14 cellular contexts compared by ENCODE assay signal in genomic region chr1:24709748-24710416, GRCh38. TPM values are rescaled to one million over a fixed set of nuclear protein-coding genes. Genes with fewer than 3 reads are reported as not detected.
DNase-seq lines count a peak whose midpoint lies in the region; ATAC-seq and TF ChIP-seq lines count a peak whose summit lies in the region.
"Had no signal": no experiment of that assay in that cellular context is flagged by ENCODE, and none has a peak within 500 bp of the region (broad histone marks: within the 10 kb centered on the region; RNA-seq: fewer than 3 reads in every experiment).

No MANE protein-coding gene starts in this region.

- peak; percentile 61 for ATAC-seq in activated CD8-positive, alpha-beta T cell treated with anti-CD3 and anti-CD28 coated beads, Interleukin-2, amount 10 ng/mL, durations not matched to agents 7 days and 5 days
- no peak for ATAC-seq in stimulated activated naive B cell treated with anti-CD40 and anti-IgM and Interleukin-4, amounts not matched to agents 10 μg/mL and 1 μg/mL and 100 μg/mL, for 72 hours (replicated peaks)
- no peak for ATAC-seq in HG02642 (IDR thresholded peaks at IDR 0.05; ENCODE audit: poor library complexity, unreplicated experiment)
- ATAC-seq: heart left ventricle had no signal

- intact Hi-C loops in activated naive CD4-positive, alpha-beta T cell treated with anti-CD3 and anti-CD28 coated beads for 36 hours (cut with micrococcal nuclease), result no loop called here

- H3K4me3 Mint-ChIP-seq in activated naive CD4-positive, alpha-beta T cell treated with anti-CD3 and anti-CD28 coated beads, Interleukin-2, amount 10 ng/mL, durations not matched to agents 7 days and 5 days, result no peak overlapping the region
- no peak overlapping the region for H3K4me3 Mint-ChIP-seq in activated naive CD4-positive, alpha-beta T cell treated with anti-CD3 and anti-CD28 coated beads for 36 hours
- no peak overlapping the region for H3K4me3 Mint-ChIP-seq in activated CD8-positive, alpha-beta T cell treated with anti-CD3 and anti-CD28 coated beads, Interleukin-2, amount 10 ng/mL, durations not matched to agents 7 days and 5 days
- no peak overlapping the region for H3K4me3 Mint-ChIP-seq in stimulated activated naive B cell treated with anti-CD40 and anti-IgM and Interleukin-4, amounts not matched to agents 10 μg/mL and 1 μg/mL and 100 μg/mL, for 72 hours
- no peak overlapping the region for H3K4me3 Mint-ChIP-seq in nephron progenitor cell
- H3K4me3 Mint-ChIP-seq: memory B cell had no signal

- peaks cover 7% of the 10 kb centered on the region for H3K27me3 Mint-ChIP-seq in activated naive CD4-positive, alpha-beta T cell treated with anti-CD3 and anti-CD28 coated beads, Interleukin-2, amount 10 ng/mL, durations not matched to agents 7 days and 5 days
- H3K27me3 Mint-ChIP-seq in activated naive CD4-positive, alpha-beta T cell treated with anti-CD3 and anti-CD28 coated beads for 36 hours (ENCODE audit: low read depth), result no peaks in the 10 kb centered on the region
- H3K27me3 Mint-ChIP-seq in activated CD8-positive, alpha-beta T cell treated with anti-CD3 and anti-CD28 coated beads, Interleukin-2, amount 10 ng/mL, durations not matched to agents 7 days and 5 days (ENCODE audit: low read depth), result peaks cover 2% of the 10 kb centered on the region
- no peaks in the 10 kb centered on the region for H3K27me3 Mint-ChIP-seq in stimulated activated naive B cell treated with anti-CD40 and anti-IgM and Interleukin-4, amounts not matched to agents 10 μg/mL and 1 μg/mL and 100 μg/mL, for 72 hours
- peaks cover 17% of the 10 kb centered on the region for H3K27me3 Mint-ChIP-seq in nephron progenitor cell (ENCODE audit: low read depth, poor library complexity)
- H3K27me3 Mint-ChIP-seq: memory B cell had no signal

- peak; percentile 45 for DNase-seq in activated naive CD4-positive, alpha-beta T cell treated with anti-CD3 and anti-CD28 coated beads, Interleukin-2, amount 10 ng/mL, durations not matched to agents 7 days and 5 days
- no peak for DNase-seq in activated naive CD4-positive, alpha-beta T cell treated with anti-CD3 and anti-CD28 coated beads for 36 hours
- DNase-seq in M059J (ENCODE audit: low read depth) (peak; percentile 63), SIG-M5 treated with dmso at 0.1 percent for 504 hours (lab: John Stamatoyannopoulos, UW; ENCODE audit: unreplicated experiment) (no peak), nephron progenitor cell (no peak)
- DNase-seq in activated CD8-positive, alpha-beta T cell treated with anti-CD3 and anti-CD28 coated beads, Interleukin-2, amount 10 ng/mL, durations not matched to agents 7 days and 5 days, result peak; percentile 42
- no peak for DNase-seq in stimulated activated naive B cell treated with anti-CD40 and anti-IgM and Interleukin-4, amounts not matched to agents 10 μg/mL and 1 μg/mL and 100 μg/mL, for 72 hours
- DNase-seq: heart left ventricle; NCI-H1092 treated with DMSO at 0.1 percent for 48 hours; NCI-H526; PC-9; stimulated activated CD4-positive, alpha-beta T cell treated with anti-CD3 and anti-CD28 coated beads, Interleukin-15, amount 100 ng/mL, for 24 hours had no signal

- H3K27ac Mint-ChIP-seq in activated naive CD4-positive, alpha-beta T cell treated with anti-CD3 and anti-CD28 coated beads, Interleukin-2, amount 10 ng/mL, durations not matched to agents 7 days and 5 days, result peak overlapping the region; percentile 77
- no peak overlapping the region for H3K27ac Mint-ChIP-seq in activated naive CD4-positive, alpha-beta T cell treated with anti-CD3 and anti-CD28 coated beads for 36 hours
- peak overlapping the region; percentile 19 for H3K27ac Mint-ChIP-seq in activated CD8-positive, alpha-beta T cell treated with anti-CD3 and anti-CD28 coated beads, Interleukin-2, amount 10 ng/mL, durations not matched to agents 7 days and 5 days
- H3K27ac Mint-ChIP-seq in stimulated activated naive B cell treated with anti-CD40 and anti-IgM and Interleukin-4, amounts not matched to agents 10 μg/mL and 1 μg/mL and 100 μg/mL, for 72 hours, result peak overlapping the region; percentile 5
- H3K27ac Mint-ChIP-seq in nephron progenitor cell, result no peak overlapping the region
- H3K27ac Mint-ChIP-seq: memory B cell had no signal

- H3K36me3 Mint-ChIP-seq in activated naive CD4-positive, alpha-beta T cell treated with anti-CD3 and anti-CD28 coated beads, Interleukin-2, amount 10 ng/mL, durations not matched to agents 7 days and 5 days, result no peaks in the 10 kb centered on the region
- H3K36me3 Mint-ChIP-seq in activated naive CD4-positive, alpha-beta T cell treated with anti-CD3 and anti-CD28 coated beads for 36 hours (ENCODE audit: low read depth), result no peaks in the 10 kb centered on the region
- H3K36me3 Mint-ChIP-seq in activated CD8-positive, alpha-beta T cell treated with anti-CD3 and anti-CD28 coated beads, Interleukin-2, amount 10 ng/mL, durations not matched to agents 7 days and 5 days (ENCODE audit: low read depth), result no peaks in the 10 kb centered on the region
- no peaks in the 10 kb centered on the region for H3K36me3 Mint-ChIP-seq in stimulated activated naive B cell treated with anti-CD40 and anti-IgM and Interleukin-4, amounts not matched to agents 10 μg/mL and 1 μg/mL and 100 μg/mL, for 72 hours
- H3K36me3 Mint-ChIP-seq in nephron progenitor cell (ENCODE audit: low read depth), result no peaks in the 10 kb centered on the region
- H3K36me3 Mint-ChIP-seq: memory B cell had no signal

- CTCF ChIA-PET in activated naive CD4-positive, alpha-beta T cell treated with anti-CD3 and anti-CD28 coated beads, Interleukin-2, amount 10 ng/mL, durations not matched to agents 7 days and 5 days (lab: Charles Lee), result no interaction called here
- CTCF ChIA-PET in activated naive CD4-positive, alpha-beta T cell treated with anti-CD3 and anti-CD28 coated beads for 36 hours (lab: Charles Lee), result interaction anchor here (0.7 to 1.0 kb wide), 3 partner anchors 21 to 812 kb away, joined by 3 to 8 read pairs (median 4); no protein-coding TSS in a partner anchor
- CTCF ChIA-PET in activated CD8-positive, alpha-beta T cell treated with anti-CD3 and anti-CD28 coated beads, Interleukin-2, amount 10 ng/mL, durations not matched to agents 7 days and 5 days (lab: Charles Lee), result interaction anchor here (0.8 to 1.3 kb wide), 3 partner anchors 21 to 125 kb away, joined by 3 to 4 read pairs (median 3); no protein-coding TSS in a partner anchor

- H3K9me3 Mint-ChIP-seq in activated naive CD4-positive, alpha-beta T cell treated with anti-CD3 and anti-CD28 coated beads, Interleukin-2, amount 10 ng/mL, durations not matched to agents 7 days and 5 days, result no peaks in the 10 kb centered on the region
- no peaks in the 10 kb centered on the region for H3K9me3 Mint-ChIP-seq in activated naive CD4-positive, alpha-beta T cell treated with anti-CD3 and anti-CD28 coated beads for 36 hours
- no peaks in the 10 kb centered on the region for H3K9me3 Mint-ChIP-seq in activated CD8-positive, alpha-beta T cell treated with anti-CD3 and anti-CD28 coated beads, Interleukin-2, amount 10 ng/mL, durations not matched to agents 7 days and 5 days (ENCODE audit: insufficient read depth)
- H3K9me3 Mint-ChIP-seq in stimulated activated naive B cell treated with anti-CD40 and anti-IgM and Interleukin-4, amounts not matched to agents 10 μg/mL and 1 μg/mL and 100 μg/mL, for 72 hours, result no peaks in the 10 kb centered on the region
- H3K9me3 Mint-ChIP-seq in nephron progenitor cell, result no peaks in the 10 kb centered on the region
- H3K9me3 Mint-ChIP-seq: memory B cell had no signal

- POLR2A ChIA-PET in activated CD8-positive, alpha-beta T cell treated with anti-CD3 and anti-CD28 coated beads, Interleukin-2, amount 10 ng/mL, durations not matched to agents 7 days and 5 days (lab: Charles Lee), result no interaction called here

- peaks cover 33% of the 10 kb centered on the region for H3K4me1 Mint-ChIP-seq in activated naive CD4-positive, alpha-beta T cell treated with anti-CD3 and anti-CD28 coated beads, Interleukin-2, amount 10 ng/mL, durations not matched to agents 7 days and 5 days
- peaks cover 10% of the 10 kb centered on the region for H3K4me1 Mint-ChIP-seq in activated naive CD4-positive, alpha-beta T cell treated with anti-CD3 and anti-CD28 coated beads for 36 hours (ENCODE audit: low read depth)
- H3K4me1 Mint-ChIP-seq in activated CD8-positive, alpha-beta T cell treated with anti-CD3 and anti-CD28 coated beads, Interleukin-2, amount 10 ng/mL, durations not matched to agents 7 days and 5 days (ENCODE audit: low read depth), result peaks cover 23% of the 10 kb centered on the region
- H3K4me1 Mint-ChIP-seq in stimulated activated naive B cell treated with anti-CD40 and anti-IgM and Interleukin-4, amounts not matched to agents 10 μg/mL and 1 μg/mL and 100 μg/mL, for 72 hours, result peaks cover 17 to 24% of the 10 kb centered on the region in 2 donors
- peaks cover 18% of the 10 kb centered on the region for H3K4me1 Mint-ChIP-seq in nephron progenitor cell

- no peak for TF ChIP-seq CTCF in nephron progenitor cell (IDR thresholded peaks at IDR 0.05)

RNA-seq across cellular contexts. Expression of gene CLIC4, which starts 35.4 kb away (rescaled TPM):
- total RNA-seq in activated naive CD4-positive, alpha-beta T cell treated with anti-CD3 and anti-CD28 coated beads for 36 hours, result 10 to 100 TPM; 38.0 to 44.3 TPM
- total RNA-seq in M059J (2014; rRNA removed; shearing (Covaris generic)), result 612 and 621 TPM in 2 replicates
- total RNA-seq in activated CD8-positive, alpha-beta T cell treated with anti-CD3 and anti-CD28 coated beads, Interleukin-2, amount 10 ng/mL, durations not matched to agents 7 days and 5 days, result 1 to 10 TPM; 7.1 to 7.7 TPM

Comparison
In these comparisons a context has a peak if more than half of its experiments do, and no peak if none do; other contexts are left out.
1. DNase-seq: peak in activated naive CD4-positive, alpha-beta T cell treated with anti-CD3 and anti-CD28 coated beads, Interleukin-2, amount 10 ng/mL, durations not matched to agents 7 days and 5 days (single experiment), M059J (single experiment) and activated CD8-positive, alpha-beta T cell treated with anti-CD3 and anti-CD28 coated beads, Interleukin-2, amount 10 ng/mL, durations not matched to agents 7 days and 5 days (single experiment); none in activated naive CD4-positive, alpha-beta T cell treated with anti-CD3 and anti-CD28 coated beads for 36 hours (single experiment), stimulated activated naive B cell treated with anti-CD40 and anti-IgM and Interleukin-4, amounts not matched to agents 10 μg/mL and 1 μg/mL and 100 μg/mL, for 72 hours (single experiment), SIG-M5 treated with dmso at 0.1 percent for 504 hours (single experiment) and nephron progenitor cell (single experiment).
2. H3K27ac Mint-ChIP-seq: peak in activated naive CD4-positive, alpha-beta T cell treated with anti-CD3 and anti-CD28 coated beads, Interleukin-2, amount 10 ng/mL, durations not matched to agents 7 days and 5 days (single experiment), activated CD8-positive, alpha-beta T cell treated with anti-CD3 and anti-CD28 coated beads, Interleukin-2, amount 10 ng/mL, durations not matched to agents 7 days and 5 days (single experiment) and stimulated activated naive B cell treated with anti-CD40 and anti-IgM and Interleukin-4, amounts not matched to agents 10 μg/mL and 1 μg/mL and 100 μg/mL, for 72 hours (single experiment); none in activated naive CD4-positive, alpha-beta T cell treated with anti-CD3 and anti-CD28 coated beads for 36 hours (single experiment) and nephron progenitor cell (single experiment).
3. RNA of gene CLIC4, which starts 35.4 kb away (total RNA-seq): 612 to 621 TPM in M059J; 38.0 to 44.3 TPM in activated naive CD4-positive, alpha-beta T cell treated with anti-CD3 and anti-CD28 coated beads for 36 hours and 7.1 to 7.7 TPM in activated CD8-positive, alpha-beta T cell treated with anti-CD3 and anti-CD28 coated beads, Interleukin-2, amount 10 ng/mL, durations not matched to agents 7 days and 5 days; every median in the first group is over 10 times any median in the second.